15 cellular contexts compared by ENCODE assay signal in genomic region chr9:113910036-113910639, GRCh38. TPM values are rescaled to one million over a fixed set of nuclear protein-coding genes. Genes with fewer than 3 reads are reported as not detected.
DNase-seq lines count a peak whose midpoint lies in the region; ATAC-seq, FAIRE-seq and TF ChIP-seq lines count a peak whose summit lies in the region.
"Had no signal": no experiment of that assay in that cellular context is flagged by ENCODE, and none has a peak within 500 bp of the region (broad histone marks: within the 10 kb centered on the region; RNA-seq: fewer than 3 reads in every experiment).

No MANE protein-coding gene starts in this region.

- H3K79me2 ChIP-seq in neural progenitor cell (ENCODE audit: low read depth): peaks cover 71% of the 10 kb centered on the region

- H3K4me1 ChIP-seq in neural progenitor cell: peaks cover 19% of the 10 kb centered on the region

- no peak overlapping the region for H3K27ac ChIP-seq in neural progenitor cell

- intact Hi-C loops in activated naive CD4-positive, alpha-beta T cell treated with anti-CD3 and anti-CD28 coated beads for 36 hours (cut with micrococcal nuclease): no loop called here

- H3K27me3 Mint-ChIP-seq in neural progenitor cell (ENCODE audit: insufficient read depth, low read depth): peaks cover 2% of the 10 kb centered on the region
- no peaks in the 10 kb centered on the region for H3K27me3 Mint-ChIP-seq in activated naive CD4-positive, alpha-beta T cell treated with anti-CD3 and anti-CD28 coated beads for 36 hours (ENCODE audit: low read depth)

- no peaks in the 10 kb centered on the region for H3K27me3 ChIP-seq in neural progenitor cell
- H3K27me3 ChIP-seq: tibial artery had no signal

- peaks cover 83% of the 10 kb centered on the region for H4K20me1 ChIP-seq in neural progenitor cell (ENCODE audit: low read depth)

- H3F3A ChIP-seq in neural progenitor cell (ENCODE audit: low read depth): no peaks in the 10 kb centered on the region

- no peak overlapping the region for H2AFZ ChIP-seq in neural progenitor cell (replicated peaks)

- H3K36me3 ChIP-seq in neural progenitor cell: no peaks in the 10 kb centered on the region
- H3K36me3 ChIP-seq: tibial artery had no signal

- CTCF ChIA-PET in activated naive CD4-positive, alpha-beta T cell treated with anti-CD3 and anti-CD28 coated beads for 36 hours (lab: Charles Lee): interaction anchor here (0.6 kb wide), 1 partner anchor 209 kb away, joined by 3 read pairs; no protein-coding TSS in a partner anchor

- no peak overlapping the region for H3K4me3 ChIP-seq in neural progenitor cell
- H3K4me3 ChIP-seq: tibial artery had no signal

- H3K36me3 Mint-ChIP-seq in neural progenitor cell: peaks cover 13% of the 10 kb centered on the region
- no peaks in the 10 kb centered on the region for H3K36me3 Mint-ChIP-seq in activated naive CD4-positive, alpha-beta T cell treated with anti-CD3 and anti-CD28 coated beads for 36 hours (ENCODE audit: low read depth)

- TF ChIP-seq CTCF in neural progenitor cell (IDR thresholded peaks at IDR 0.05): no peak
- TF ChIP-seq CTCF in D721Med (IDR thresholded peaks at IDR 0.05; ENCODE audit: insufficient read depth, missing control alignments): no peak

- FAIRE-seq in D721Med (lab: Jason Lieb, UNC): no peak
- FAIRE-seq: endometrium had no signal

- H3K4me2 ChIP-seq in neural progenitor cell: no peak overlapping the region

- H3K9me3 Mint-ChIP-seq in neural progenitor cell: peaks cover 2% of the 10 kb centered on the region
- H3K9me3 Mint-ChIP-seq in activated naive CD4-positive, alpha-beta T cell treated with anti-CD3 and anti-CD28 coated beads for 36 hours: no peaks in the 10 kb centered on the region
- H3K9me3 Mint-ChIP-seq: activated T-cell treated with anti-CD3 and anti-CD28 coated beads, Interleukin-2, amount 50 U/mL, for 24 hours had no signal

- no peak overlapping the region for H3K4me3 Mint-ChIP-seq in neural progenitor cell
- H3K4me3 Mint-ChIP-seq in activated naive CD4-positive, alpha-beta T cell treated with anti-CD3 and anti-CD28 coated beads for 36 hours: no peak overlapping the region
- H3K4me3 Mint-ChIP-seq: activated T-cell treated with anti-CD3 and anti-CD28 coated beads, Interleukin-2, amount 50 U/mL, for 24 hours; CD14-positive monocyte had no signal

- no peaks in the 10 kb centered on the region for H3K9me3 ChIP-seq in neural progenitor cell (ENCODE audit: low read depth)
- H3K9me3 ChIP-seq: tibial artery had no signal

- DNase-seq in DMS79 (lab: John Stamatoyannopoulos, UW): peak; percentile 80
- peak; percentile 5 for DNase-seq in NCI-H146 treated with DMSO at 0.1 percent for 48 hours (lab: John Stamatoyannopoulos, UW; ENCODE audit: unreplicated experiment)
- peak; percentile 27 for DNase-seq in ecto neural progenitor cell (ENCODE audit: low spot score)
- no peak for DNase-seq in neural progenitor cell (ENCODE audit: low spot score)
- no peak for DNase-seq in AG20443 (ENCODE audit: low spot score)
- DNase-seq in activated naive CD4-positive, alpha-beta T cell treated with anti-CD3 and anti-CD28 coated beads for 36 hours: no peak
- no peak for DNase-seq in D721Med (ENCODE audit: insufficient read length, low spot score)
- DNase-seq: activated CD4-positive, alpha-beta T cell treated with anti-CD3 and anti-CD28 coated beads for 4 hours; activated T-cell treated with anti-CD3 and anti-CD28 coated beads, Interleukin-2, amount 50 U/mL, for 24 hours; foreskin melanocyte; NCI-H82; tibial artery had no signal

- H3K9ac ChIP-seq in neural progenitor cell: no peak overlapping the region

- H3K4me1 Mint-ChIP-seq in neural progenitor cell: peaks cover 15% of the 10 kb centered on the region
- no peaks in the 10 kb centered on the region for H3K4me1 Mint-ChIP-seq in activated naive CD4-positive, alpha-beta T cell treated with anti-CD3 and anti-CD28 coated beads for 36 hours (ENCODE audit: low read depth)

- no peak for ATAC-seq in HG03460 (IDR thresholded peaks at IDR 0.05; ENCODE audit: unreplicated experiment)

- H3K27ac Mint-ChIP-seq in neural progenitor cell: peak overlapping the region; percentile 65
- H3K27ac Mint-ChIP-seq in activated naive CD4-positive, alpha-beta T cell treated with anti-CD3 and anti-CD28 coated beads for 36 hours: no peak overlapping the region
- H3K27ac Mint-ChIP-seq: activated T-cell treated with anti-CD3 and anti-CD28 coated beads, Interleukin-2, amount 50 U/mL, for 24 hours had no signal

RNA-seq across cellular contexts. Expression of gene ZNF618, which starts 34.0 kb away (rescaled TPM):
- 10.5 and 16.9 TPM in 2 replicates for total RNA-seq in neural progenitor cell (ENCODE audit: low replicate concordance)
- under 1 TPM; 0.02 to 0.10 TPM for total RNA-seq in activated naive CD4-positive, alpha-beta T cell treated with anti-CD3 and anti-CD28 coated beads for 36 hours

Comparison
In these comparisons a context has a peak if more than half of its experiments do, and no peak if none do; other contexts are left out.
1. DNase-seq: peak in DMS79 (single experiment), NCI-H146 treated with DMSO at 0.1 percent for 48 hours (single experiment) and ecto neural progenitor cell (single experiment); none in neural progenitor cell (single experiment), AG20443 (single experiment), activated naive CD4-positive, alpha-beta T cell treated with anti-CD3 and anti-CD28 coated beads for 36 hours (single experiment) and D721Med (single experiment).
2. RNA of gene ZNF618, which starts 34.0 kb away (total RNA-seq): 10.5 to 16.9 TPM in neural progenitor cell; 0.02 to 0.10 TPM in activated naive CD4-positive, alpha-beta T cell treated with anti-CD3 and anti-CD28 coated beads for 36 hours; every median in the first group is over 10 times any median in the second.